ENCODE assay signal across 8 cellular contexts in genomic region chr6:13012977-13013680, GRCh38.
A peak's percentile ranks its signal among the peaks of the same experiment; 100 is the strongest.
DNase-seq lines count a peak whose midpoint lies in the region; ATAC-seq, FAIRE-seq and TF ChIP-seq lines count a peak whose summit lies in the region.

No MANE protein-coding gene starts in this region.

- CTCF ChIA-PET in activated naive CD4-positive, alpha-beta T cell treated with anti-CD3 and anti-CD28 coated beads for 36 hours (lab: Charles Lee), result no interaction called here
- CTCF ChIA-PET in HepG2 (lab: Yijun Ruan, JAX; ENCODE audit: low intra/inter-chr PET ratio, low total read pairs), result no interaction called here

- DNase-seq in activated naive CD4-positive, alpha-beta T cell treated with anti-CD3 and anti-CD28 coated beads for 36 hours, result peak; percentile 31
- no peak for DNase-seq in activated naive CD4-positive, alpha-beta T cell treated with anti-CD3 and anti-CD28 coated beads, Interleukin-2, amount 50 U/mL, for 16 hours
- DNase-seq in body of pancreas, result peak; percentile 79 to 92 (median 84)
- DNase-seq in HepG2 (ENCODE audit: low spot score), result no peak
- peak in 14 of 49 donors; percentile 12 to 74 (median 32) for DNase-seq in substantia nigra (lab: John Stamatoyannopoulos, UW)
- DNase-seq in left colon, result no peak
- DNase-seq in NCI-H446 (lab: John Stamatoyannopoulos, UW), result no peak

- peak overlapping the region; percentile 66 for H3K4me3 Mint-ChIP-seq in activated naive CD4-positive, alpha-beta T cell treated with anti-CD3 and anti-CD28 coated beads for 36 hours

- H3K9ac ChIP-seq in HepG2 (ENCODE audit: insufficient read depth, low read depth, low read length), result no peak overlapping the region

- peaks cover 8% of the 10 kb centered on the region for H3K4me1 Mint-ChIP-seq in activated naive CD4-positive, alpha-beta T cell treated with anti-CD3 and anti-CD28 coated beads for 36 hours (ENCODE audit: low read depth)

- H3K27me3 Mint-ChIP-seq in activated naive CD4-positive, alpha-beta T cell treated with anti-CD3 and anti-CD28 coated beads for 36 hours (ENCODE audit: low read depth), result peaks cover 53% of the 10 kb centered on the region

- no peak overlapping the region for H3K27ac Mint-ChIP-seq in activated naive CD4-positive, alpha-beta T cell treated with anti-CD3 and anti-CD28 coated beads for 36 hours

- H3K9me3 ChIP-seq in body of pancreas (no peaks in the 10 kb centered on the region), HepG2 (ENCODE audit: low read length) (no peaks in the 10 kb centered on the region)

- no peak for TF ChIP-seq CTCF in body of pancreas (IDR thresholded peaks at IDR 0.05)
- no peak for TF ChIP-seq CTCF in HepG2 (CRISPR knock-in tag; IDR thresholded peaks at IDR 0.05)

- H3K27ac ChIP-seq in body of pancreas (peak overlapping the region; percentile 60 to 88 (median 80)), HepG2 (ENCODE audit: extremely low read length, insufficient read depth, low read length) (no peak overlapping the region), substantia nigra (ENCODE audit: low read depth, low read length, poor library complexity, severe bottlenecking) (peak overlapping the region; percentile 2)

- no TSS peak for BruUV-seq in HepG2 (replicated peaks; lab: Mats Ljungman, UMichigan)

- in situ Hi-C loops in HepG2 (cut with HindIII; ENCODE audit: extremely low pct_ligation_motif_present, low pct_unique_long_range_greater_than_20kb), result no loop called here

- H3K79me2 ChIP-seq in HepG2 (ENCODE audit: insufficient read depth, low read length), result no peaks in the 10 kb centered on the region

- H3K9me3 Mint-ChIP-seq in activated naive CD4-positive, alpha-beta T cell treated with anti-CD3 and anti-CD28 coated beads for 36 hours, result no peaks in the 10 kb centered on the region

- no peaks in the 10 kb centered on the region for H4K20me1 ChIP-seq in HepG2 (ENCODE audit: insufficient read depth, low read length)

- no peak overlapping the region for H2AFZ ChIP-seq in HepG2 (ENCODE audit: low read length)

- intact Hi-C loops in activated naive CD4-positive, alpha-beta T cell treated with anti-CD3 and anti-CD28 coated beads for 36 hours (cut with micrococcal nuclease), result loop anchor here (5.0 kb wide), 1 partner anchor 314 kb away; the partner anchor contains the start of gene TBC1D7
- intact Hi-C loops in body of pancreas (cut with DNase I), result no loop called here
- intact Hi-C loops in HepG2 (cut with micrococcal nuclease; ENCODE audit: unreplicated experiment), result no loop called here
- intact Hi-C loops in left colon (cut with DNase I, micrococcal nuclease), result no loop called here

- TF ChIP-seq RAD21 in HepG2 (CRISPR knock-in tag; IDR thresholded peaks at IDR 0.05), result no peak

- H3K36me3 ChIP-seq in body of pancreas (replicated peaks in 1 of 2; ENCODE audit: insufficient read depth in 1 of 2, low read depth in 2 of 2) (no peaks in the 10 kb centered on the region), HepG2 (replicated peaks in 1 of 2; ENCODE audit: control insufficient read depth in 1 of 2, insufficient read depth in 2 of 2, low read length in 2 of 2) (no peaks in the 10 kb centered on the region)

- H3K36me3 Mint-ChIP-seq in activated naive CD4-positive, alpha-beta T cell treated with anti-CD3 and anti-CD28 coated beads for 36 hours (ENCODE audit: low read depth), result no peaks in the 10 kb centered on the region

- FAIRE-seq in HepG2 (lab: Jason Lieb, UNC), result no peak

- WGBS in body of pancreas, 2 donors, result 4 to 5% methylated on average over 20 to 21 of the region's 21 CpGs
- 18% methylated on average over 20 of the region's 21 CpGs for WGBS in HepG2 (ENCODE audit: low lambda C conversion rate)

- no peak overlapping the region for H3K4me2 ChIP-seq in HepG2 (ENCODE audit: low read depth, low read length)

- POLR2A ChIA-PET in HepG2 (lab: Yijun Ruan, JAX), result no interaction called here

- TF ChIP-seq POLR2A in body of pancreas (IDR thresholded peaks at IDR 0.05) (peak in 2 of 3 donors; percentile 35 to 39), HepG2 (IDR thresholded peaks at IDR 0.05; ENCODE audit: insufficient read depth in 1 of 2, low read depth in 2 of 2, low read length in 2 of 2) (no peak)

- H3K4me1 ChIP-seq in body of pancreas (peaks cover 47% of the 10 kb centered on the region), HepG2 (ENCODE audit: insufficient read depth, low read length) (no peaks in the 10 kb centered on the region)

- H3K27me3 ChIP-seq in body of pancreas, result no peaks in the 10 kb centered on the region
- peaks cover 16 to 68% of the 10 kb centered on the region in 2 experiments for H3K27me3 ChIP-seq in HepG2 (ENCODE audit: control insufficient read depth in 1 of 2, insufficient read depth in 2 of 2, low read length in 2 of 2)

- peak overlapping the region in 1 of 2 donors; percentile 53 for H3K4me3 ChIP-seq in body of pancreas
- no peak overlapping the region for H3K4me3 ChIP-seq in HepG2 (replicated peaks in 1 of 3; ENCODE audit: insufficient read depth in 1 of 3, low read depth in 2 of 3, low read length in 3 of 3)

- TF ChIP-seq EP300 in HepG2 (IDR thresholded peaks at IDR 0.05; ENCODE audit: low read depth in 2 of 2, low read length in 2 of 2) (no peak), HepG2 (CRISPR knock-in tag; IDR thresholded peaks at IDR 0.05; ENCODE audit: borderline replicate concordance) (no peak)

- ATAC-seq in body of pancreas, result peak; percentile 41
- no peak for ATAC-seq in HepG2
- no peak for ATAC-seq in left colon
- no peak for ATAC-seq in HG03378 (IDR thresholded peaks at IDR 0.05; ENCODE audit: unreplicated experiment)

TF ChIP-seq in HepG2, 621 proteins besides CTCF, POLR2A, EP300 and RAD21:
- TF ChIP-seq ZNF598 (CRISPR knock-in tag; IDR thresholded peaks at IDR 0.05; ENCODE audit: borderline replicate concordance), result no peak
- 0 out of 4 replicates have a peak, but pooled peaks of 1 of the 2 experiments have one; percentile 17 for TF ChIP-seq MAFK (conservative IDR thresholded peaks at IDR 0.05 in 1 of 2, IDR thresholded peaks at IDR 0.05 in 1 of 2; ENCODE audit: low read length in 2 of 2)
- TF ChIP-seq EZH2 (conservative IDR thresholded peaks at IDR 0.05; ENCODE audit: low read depth, low read length), result peak; percentile 98
- TF ChIP-seq SRY (CRISPR knock-in tag; IDR thresholded peaks at IDR 0.05), result no peak
- TF ChIP-seq ZFP36 (IDR thresholded peaks at IDR 0.05; ENCODE audit: borderline replicate concordance, low read depth, low read length, partially characterized antibody), result no peak
- TF ChIP-seq MAFF (IDR thresholded peaks at IDR 0.05; ENCODE audit: low read depth, low read length), result 0 out of 2 replicates have a peak, but pooled peaks have one; percentile 6

Comparison
In these comparisons a context has a peak if more than half of its experiments do, and no peak if none do; other contexts are left out.
1. DNase-seq: peak in activated naive CD4-positive, alpha-beta T cell treated with anti-CD3 and anti-CD28 coated beads for 36 hours (single experiment) and body of pancreas (4 of 4); none in activated naive CD4-positive, alpha-beta T cell treated with anti-CD3 and anti-CD28 coated beads, Interleukin-2, amount 50 U/mL, for 16 hours (single experiment), HepG2 (single experiment), left colon (0 of 2) and NCI-H446 (0 of 2).
2. POLR2A ChIP-seq: peak in body of pancreas (2 of 3); none in HepG2 (0 of 2).